Comparison of ENCODE assay signal across 10 cellular contexts in the genomic region with DNA sequence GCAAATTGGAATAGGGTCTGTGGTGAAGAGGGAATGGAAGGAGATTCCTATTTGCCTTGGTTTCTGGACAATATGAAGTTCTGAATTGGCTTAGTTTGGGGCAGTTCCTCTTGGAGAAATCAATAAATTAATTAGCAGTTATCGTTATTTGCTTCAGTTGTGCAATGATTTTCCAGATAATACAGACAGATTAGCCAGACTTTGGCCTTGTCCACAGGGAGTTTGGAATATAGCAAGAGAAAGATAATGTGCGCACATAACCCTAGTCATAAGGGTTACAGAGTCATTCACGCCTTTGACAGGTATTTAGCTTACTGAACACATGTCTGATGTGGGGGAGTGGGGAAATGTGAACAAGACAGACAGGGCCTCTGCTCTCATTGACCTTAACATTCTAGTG.
A peak's percentile ranks its signal among the peaks of the same experiment; 100 is the strongest.
DNase-seq lines count a peak whose midpoint lies in the region; ATAC-seq and TF ChIP-seq lines count a peak whose summit lies in the region.
"Had no signal": no experiment of that assay in that cellular context is flagged by ENCODE, and none has a peak within 500 bp of the region (broad histone marks: within the 10 kb centered on the region; RNA-seq: fewer than 3 reads in every experiment).

No MANE protein-coding gene starts in this region.

- H3K27ac ChIP-seq in BLaER1: peak overlapping the region; percentile 78

- no peaks in the 10 kb centered on the region for H3K9me3 Mint-ChIP-seq in dendritic cell treated with granulocyte-macrophage colony-stimulating factor and Interleukin-4, amounts not matched to agents 40 ng/mL and 50 ng/mL, for 4 days
- no peaks in the 10 kb centered on the region for H3K9me3 Mint-ChIP-seq in nephron progenitor cell

- H3K9ac ChIP-seq in BLaER1: peak overlapping the region; percentile 91

- TF ChIP-seq CTCF in LNCaP clone FGC (IDR thresholded peaks at IDR 0.05; ENCODE audit: control insufficient read depth, extremely low read depth, insufficient read depth): no peak
- no peak for TF ChIP-seq CTCF in nephron progenitor cell (IDR thresholded peaks at IDR 0.05)

- H3K4me2 ChIP-seq in BLaER1: peak overlapping the region; percentile 99

- peaks cover 15% of the 10 kb centered on the region for H3K36me3 Mint-ChIP-seq in dendritic cell treated with granulocyte-macrophage colony-stimulating factor and Interleukin-4, amounts not matched to agents 40 ng/mL and 50 ng/mL, for 4 days (ENCODE audit: low read depth)
- H3K36me3 Mint-ChIP-seq in nephron progenitor cell (ENCODE audit: low read depth): peaks cover 12% of the 10 kb centered on the region

- H3K27ac Mint-ChIP-seq in dendritic cell treated with granulocyte-macrophage colony-stimulating factor and Interleukin-4, amounts not matched to agents 40 ng/mL and 50 ng/mL, for 4 days: peak overlapping the region; percentile 90
- no peak overlapping the region for H3K27ac Mint-ChIP-seq in nephron progenitor cell

- peak overlapping the region; percentile 99 for H3K4me3 Mint-ChIP-seq in dendritic cell treated with granulocyte-macrophage colony-stimulating factor and Interleukin-4, amounts not matched to agents 40 ng/mL and 50 ng/mL, for 4 days
- H3K4me3 Mint-ChIP-seq in nephron progenitor cell: peak overlapping the region; percentile 93

- H3K27me3 ChIP-seq in BLaER1: no peaks in the 10 kb centered on the region

- intact Hi-C loops in dendritic cell treated with granulocyte-macrophage colony-stimulating factor and Interleukin-4, amounts not matched to agents 40 ng/mL and 50 ng/mL, for 4 days (cut with micrococcal nuclease): no loop called here

- no peaks in the 10 kb centered on the region for H3K9me3 ChIP-seq in BLaER1

- H4K20me1 ChIP-seq in BLaER1: peaks cover 52% of the 10 kb centered on the region

- H3K36me3 ChIP-seq in BLaER1: peaks cover 4% of the 10 kb centered on the region; the same call in 1 of the 2 replicates

- peaks cover 38% of the 10 kb centered on the region for H3K4me1 Mint-ChIP-seq in dendritic cell treated with granulocyte-macrophage colony-stimulating factor and Interleukin-4, amounts not matched to agents 40 ng/mL and 50 ng/mL, for 4 days (ENCODE audit: low read depth)
- peaks cover 27% of the 10 kb centered on the region for H3K4me1 Mint-ChIP-seq in nephron progenitor cell

- no peak for DNase-seq in LNCaP clone FGC (ENCODE audit: low read depth)
- no peak for DNase-seq in nephron progenitor cell
- no peak for DNase-seq in NCI-H2196 (lab: John Stamatoyannopoulos, UW; ENCODE audit: unreplicated experiment)
- DNase-seq in NCI-H2227 treated with DMSO at 0.1 percent for 48 hours (lab: John Stamatoyannopoulos, UW): no peak
- DNase-seq: NCI-H1417 treated with DMSO at 0.1 percent for 48 hours; stimulated activated naive CD4-positive, alpha-beta T cell treated with Interleukin-2 at 50 U/mL for 16 hours had no signal

- ATAC-seq in GM19023 (IDR thresholded peaks at IDR 0.05; ENCODE audit: unreplicated experiment): no peak
- no peak for ATAC-seq in GM21528 (IDR thresholded peaks at IDR 0.05; ENCODE audit: low FRiP score, unreplicated experiment)

- H3K4me3 ChIP-seq in BLaER1 (peak overlapping the region; percentile 99), LNCaP clone FGC (ENCODE audit: low read depth, low read length) (peak overlapping the region; percentile 79)

- H3K27me3 Mint-ChIP-seq in dendritic cell treated with granulocyte-macrophage colony-stimulating factor and Interleukin-4, amounts not matched to agents 40 ng/mL and 50 ng/mL, for 4 days: no peaks in the 10 kb centered on the region
- H3K27me3 Mint-ChIP-seq in nephron progenitor cell (ENCODE audit: low read depth, poor library complexity): peaks cover 21% of the 10 kb centered on the region

- peaks cover 28% of the 10 kb centered on the region for H3K4me1 ChIP-seq in BLaER1
